Comparison of ENCODE assay signal across 25 cellular contexts in genomic region chr15:38401101-38401500, GRCh38. TPM values are rescaled to one million over a fixed set of nuclear protein-coding genes. Genes with fewer than 3 reads are reported as not detected.
DNase-seq lines count a peak whose midpoint lies in the region; TF ChIP-seq lines count a peak whose summit lies in the region.
"Had no signal": no experiment of that assay in that cellular context is flagged by ENCODE, and none has a peak within 500 bp of the region (broad histone marks: within the 10 kb centered on the region; RNA-seq: fewer than 3 reads in every experiment).

No MANE protein-coding gene starts in this region.

- H3K27me3 ChIP-seq in left ventricle myocardium inferior (ENCODE audit: low read depth): no peaks in the 10 kb centered on the region
- no peaks in the 10 kb centered on the region for H3K27me3 ChIP-seq in right atrium auricular region
- no peaks in the 10 kb centered on the region for H3K27me3 ChIP-seq in vagina
- H3K27me3 ChIP-seq: MG63 had no signal

- H3K4me3 ChIP-seq in left ventricle myocardium inferior (no peak overlapping the region), right atrium auricular region (no peak overlapping the region), astrocyte of the spinal cord (ENCODE audit: low read depth, low read length) (no peak overlapping the region), vagina (no peak overlapping the region)
- H3K4me3 ChIP-seq: gastroesophageal sphincter, HAP-1, MG63, psoas muscle, transverse colon had no signal

- DNase-seq in left ventricle myocardium inferior: no peak
- DNase-seq in right atrium auricular region (ENCODE audit: low spot score): no peak
- DNase-seq in astrocyte of the spinal cord (ENCODE audit: low read depth, low spot score): peak; percentile 38
- DNase-seq in iris pigment epithelial cell (ENCODE audit: low read depth): peak; percentile 34
- no peak for DNase-seq in vagina (ENCODE audit: extremely low spot score in 2 of 2)
- DNase-seq in DMS153 treated with DMSO at 0.1 percent for 48 hours (lab: John Stamatoyannopoulos, UW; ENCODE audit: unreplicated experiment): no peak
- no peak for DNase-seq in activated naive CD4-positive, alpha-beta T cell treated with Interleukin-2 at 50 U/mL for 16 hours
- no peak for DNase-seq in NCI-H1092 (lab: John Stamatoyannopoulos, UW)
- DNase-seq: activated CD4-positive, alpha-beta T cell treated with anti-CD3 and anti-CD28 coated beads for 36 hours; activated CD8-positive, alpha-beta T cell treated with anti-CD3 and anti-CD28 coated beads, Interleukin-2, amount 10 ng/mL, durations not matched to agents 7 days and 5 days; activated effector memory CD4-positive, alpha-beta T cell treated with Interleukin-2 at 50 U/mL for 16 hours; activated T-cell treated with anti-CD3 and anti-CD28 coated beads for 4 hours; CD8-positive, alpha-beta T cell; effector CD4-positive, alpha-beta T cell; erythroblast; MG63; naive thymus-derived CD4-positive, alpha-beta T cell; NCI-H1417 treated with DMSO at 0.1 percent for 48 hours; NCI-H2081 treated with DMSO at 0.1 percent for 48 hours; NCI-H82; psoas muscle; transverse colon had no signal

- intact Hi-C loops in left ventricle myocardium inferior (cut with micrococcal nuclease) (no loop called here), vagina (cut with DNase I) (no loop called here)

- TF ChIP-seq CTCF in left ventricle myocardium inferior (IDR thresholded peaks at IDR 0.05; ENCODE audit: borderline replicate concordance): no peak
- no peak for TF ChIP-seq CTCF in right atrium auricular region (IDR thresholded peaks at IDR 0.05)
- TF ChIP-seq CTCF in astrocyte of the spinal cord (IDR thresholded peaks at IDR 0.05; ENCODE audit: low read depth, low read length): no peak
- no peak for TF ChIP-seq CTCF in vagina (IDR thresholded peaks at IDR 0.05)

- H3K4me1 ChIP-seq in left ventricle myocardium inferior: peaks cover 12% of the 10 kb centered on the region
- peaks cover 0 to 10% of the 10 kb centered on the region in 2 donors for H3K4me1 ChIP-seq in right atrium auricular region
- peaks cover 12% of the 10 kb centered on the region for H3K4me1 ChIP-seq in vagina
- H3K4me1 ChIP-seq: HAP-1, psoas muscle, transverse colon had no signal

- no peak for TF ChIP-seq POLR2A in vagina (IDR thresholded peaks at IDR 0.05)

- H3K9me3 ChIP-seq in left ventricle myocardium inferior (replicated peaks) (no peaks in the 10 kb centered on the region), right atrium auricular region (no peaks in the 10 kb centered on the region), vagina (no peaks in the 10 kb centered on the region)
- H3K9me3 ChIP-seq: gastroesophageal sphincter, HAP-1, MG63, psoas muscle, transverse colon had no signal

- H3K36me3 ChIP-seq in left ventricle myocardium inferior (no peaks in the 10 kb centered on the region), right atrium auricular region (no peaks in the 10 kb centered on the region), vagina (no peaks in the 10 kb centered on the region)
- H3K36me3 ChIP-seq: gastroesophageal sphincter, HAP-1, MG63, transverse colon had no signal

- H3K27ac ChIP-seq in left ventricle myocardium inferior (replicated peaks) (peak overlapping the region; percentile 40), right atrium auricular region (peak overlapping the region in 1 of 2 donors; percentile 24), vagina (peak overlapping the region; percentile 39)
- H3K27ac ChIP-seq: gastroesophageal sphincter, psoas muscle, RWPE1 had no signal

- in situ Hi-C loops in astrocyte of the spinal cord (cut with HindIII; ENCODE audit: low sequenced_read_pairs): no loop called here

RNA-seq across cellular contexts. Expression of gene FAM98B, which starts 52.8 kb away (rescaled TPM):
- total RNA-seq in left ventricle myocardium inferior (28.7 TPM), right atrium auricular region (10 to 100 TPM in 1 of 2 donors, 1 to 10 TPM in 1; 9.8 to 13.4 TPM), vagina (18.7 TPM)

Comparison
In these comparisons a context has a peak if more than half of its experiments do, and no peak if none do; other contexts are left out.
1. DNase-seq: peak in astrocyte of the spinal cord (single experiment) and iris pigment epithelial cell (single experiment); none in left ventricle myocardium inferior (single experiment), right atrium auricular region (single experiment), vagina (0 of 2), DMS153 treated with DMSO at 0.1 percent for 48 hours (single experiment), activated naive CD4-positive, alpha-beta T cell treated with Interleukin-2 at 50 U/mL for 16 hours (single experiment) and NCI-H1092 (single experiment).